8 cellular contexts compared by ENCODE assay signal in genomic region chr19:3304871-3305423, GRCh38.
DNase-seq lines count a peak whose midpoint lies in the region; ATAC-seq, FAIRE-seq and TF ChIP-seq lines count a peak whose summit lies in the region.

No MANE protein-coding gene starts in this region.

- intact Hi-C loops in A673 (cut with micrococcal nuclease; ENCODE audit: unreplicated experiment): loop anchor here (5.0 kb wide), 1 partner anchor 167 kb away; no protein-coding TSS in a partner anchor

- no peak for FAIRE-seq in GM12891 (lab: Jason Lieb, UNC)

- POLR2A ChIA-PET in A673 (lab: Charles Lee; ENCODE audit: low non-redundant PET): interaction anchor here (0.6 kb wide), 1 partner anchor 20 kb away, joined by 12 read pairs; no protein-coding TSS in a partner anchor

- H3K4me1 ChIP-seq in A673 (ENCODE audit: insufficient read depth, low read length, poor library complexity, severe bottlenecking): no peaks in the 10 kb centered on the region

- H3K4me3 ChIP-seq in A673 (ENCODE audit: low read depth, low read length, poor library complexity, severe bottlenecking): peak overlapping the region; percentile 9

- no peaks in the 10 kb centered on the region for H3K9me3 ChIP-seq in A673 (ENCODE audit: low read depth, low read length, poor library complexity, severe bottlenecking)

- no TSS peak for BruUV-seq in A673 (replicated peaks; lab: Mats Ljungman, UMichigan)

- CTCF ChIA-PET in A673 (lab: Charles Lee): interaction anchor here (0.5 to 1.9 kb wide), 16 partner anchors 9 to 354 kb away, joined by 3 to 12 read pairs (median 4); partner anchors contain the start of gene SMIM24

- peak; percentile 85 for TF ChIP-seq CTCF in A673 (conservative IDR thresholded peaks at IDR 0.05; ENCODE audit: low read depth, low read length)

- ATAC-seq in HG02642 (IDR thresholded peaks at IDR 0.05; ENCODE audit: poor library complexity, unreplicated experiment): no peak

- no peak overlapping the region for H3K27ac ChIP-seq in A673 (ENCODE audit: low read depth, low read length, poor library complexity, severe bottlenecking)

- DNase-seq in A673 (ENCODE audit: low spot score) (peak; percentile 89), GM12891 (ENCODE audit: insufficient read length, low spot score) (peak; percentile 75), NCI-H226 (peak; percentile 14), lung microvascular endothelial cell (ENCODE audit: low read depth in 2 of 2) (peak; percentile 65 to 73)
- peak; percentile 81 to 85 for DNase-seq in activated CD4-positive, alpha-beta T cell treated with anti-CD3 and anti-CD28 coated beads, Interleukin-2, amount 50 U/mL, for 48 hours
- DNase-seq in effector CD4-positive, alpha-beta T cell: peak; percentile 75
- DNase-seq in stimulated activated CD8-positive, alpha-beta memory T cell treated with anti-CD3 and anti-CD28 coated beads, Interleukin-15, amount 100 ng/mL, for 1 hour (ENCODE audit: low read depth): peak; percentile 72

- H3K27me3 ChIP-seq in A673 (replicated peaks; ENCODE audit: insufficient read depth, low read depth, low read length, poor library complexity): no peaks in the 10 kb centered on the region

- TF ChIP-seq POLR2A in GM12891 (IDR thresholded peaks at IDR 0.05; ENCODE audit: low read depth, low read length): no peak

- H3K36me3 ChIP-seq in A673 (ENCODE audit: insufficient read depth, low read length, poor library complexity, severe bottlenecking): no peaks in the 10 kb centered on the region

TF ChIP-seq in GM12891, 5 proteins besides CTCF, POLR2A, EP300 and RAD21:
- TF ChIP-seq TAF1 (IDR thresholded peaks at IDR 0.05; ENCODE audit: low read depth, low read length): no peak

Comparison
In these comparisons a context has a peak if more than half of its experiments do, and no peak if none do; other contexts are left out.
1. DNase-seq: peak in every context shown above with its lines; median percentile 89 in A673; 83 in activated CD4-positive, alpha-beta T cell treated with anti-CD3 and anti-CD28 coated beads, Interleukin-2, amount 50 U/mL, for 48 hours; 75 in GM12891; 75 in effector CD4-positive, alpha-beta T cell; 72 in stimulated activated CD8-positive, alpha-beta memory T cell treated with anti-CD3 and anti-CD28 coated beads, Interleukin-15, amount 100 ng/mL, for 1 hour; 69 in lung microvascular endothelial cell; 14 in NCI-H226.